16 cellular contexts compared by ENCODE assay signal in the genomic region with DNA sequence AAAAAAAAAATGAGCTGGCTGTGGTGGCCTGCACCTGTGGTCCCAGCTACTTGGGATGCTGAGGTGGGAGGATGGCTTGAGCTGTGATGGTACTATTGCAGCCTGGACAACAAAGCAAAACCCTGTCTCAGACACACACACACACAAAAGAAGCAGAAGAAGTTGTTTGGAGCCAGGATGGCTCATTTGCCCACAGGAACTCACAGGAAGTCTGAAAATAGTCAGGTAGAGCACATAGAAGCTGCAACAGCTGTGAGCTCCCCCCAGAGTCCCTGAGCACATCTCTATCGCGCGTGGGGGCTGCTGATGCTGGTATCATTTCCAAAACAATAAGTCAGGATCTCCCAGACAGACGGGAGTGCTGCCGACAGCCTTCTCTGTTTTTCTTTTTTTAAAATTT.
"Had no signal": no experiment of that assay in that cellular context is flagged by ENCODE, and none has a peak within 500 bp of the region (broad histone marks: within the 10 kb centered on the region; RNA-seq: fewer than 3 reads in every experiment).

No MANE protein-coding gene starts in this region.

- H3K36me3 ChIP-seq: esophagus muscularis mucosa, left lung, neutrophil had no signal

- H3K27me3 ChIP-seq: esophagus muscularis mucosa, left lung had no signal

- ATAC-seq: activated CD8-positive, alpha-beta T cell treated with anti-CD3 and anti-CD28 coated beads for 36 hours; activated T-cell treated with anti-CD3 and anti-CD28 coated beads, Interleukin-2, amount 50 U/mL, for 72 hours; left lung; mucosa of descending colon; naive thymus-derived CD8-positive, alpha-beta T cell; WTC11 had no signal

- DNase-seq: activated CD4-positive, alpha-beta T cell treated with anti-CD3 and anti-CD28 coated beads for 48 hours; activated CD8-positive, alpha-beta memory T cell treated with anti-CD3 and anti-CD28 coated beads, Interleukin-2, amount 50 U/mL, for 4 hours; activated CD8-positive, alpha-beta T cell treated with anti-CD3 and anti-CD28 coated beads for 36 hours; activated gamma-delta T cell treated with Interleukin-2 at 50 U/mL for 16 hours; activated T-cell treated with anti-CD3 and anti-CD28 coated beads, Interleukin-2, amount 50 U/mL, for 72 hours; amniotic stem cell; hippocampal formation; left lung; mammary epithelial cell; mucosa of descending colon; naive thymus-derived CD8-positive, alpha-beta T cell; retina; stimulated activated naive B cell treated with anti-CD40 and anti-IgM and Interleukin-4, amounts not matched to agents 10 μg/mL and 1 μg/mL and 100 μg/mL, for 72 hours had no signal

- H3K4me3 ChIP-seq: esophagus muscularis mucosa, left lung, mucosa of descending colon had no signal

- H3K9me3 ChIP-seq: esophagus muscularis mucosa, left lung, mucosa of descending colon, neutrophil had no signal

- H3K27ac ChIP-seq: esophagus muscularis mucosa, left lung, neutrophil had no signal
